Comparison of ENCODE assay signal across 8 cellular contexts in the genomic region with DNA sequence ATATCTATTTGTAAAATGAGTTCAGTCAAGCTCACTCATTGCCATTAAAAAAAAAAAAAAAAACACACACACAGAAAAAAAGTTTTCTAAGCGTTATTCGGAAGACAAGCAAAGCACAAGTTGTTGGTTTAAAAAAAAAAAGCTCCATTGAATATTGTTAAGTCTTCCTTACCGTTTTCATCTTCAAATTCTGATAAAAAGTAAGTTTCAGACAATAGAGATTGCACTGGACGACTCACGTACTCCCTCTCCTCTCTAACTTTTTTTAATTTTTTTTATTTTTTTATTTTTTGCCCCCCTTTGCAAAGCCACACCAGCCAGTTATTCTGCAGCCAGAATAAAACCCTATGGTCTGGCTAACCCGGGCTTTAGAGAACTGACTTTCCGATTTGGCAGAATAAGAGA. TPM values are rescaled to one million over a fixed set of nuclear protein-coding genes. Genes with fewer than 3 reads are reported as not detected.
A peak's percentile ranks its signal among the peaks of the same experiment; 100 is the strongest.
DNase-seq lines count a peak whose midpoint lies in the region; ATAC-seq, FAIRE-seq and TF ChIP-seq lines count a peak whose summit lies in the region.

No MANE protein-coding gene starts in this region.

- H2AFZ ChIP-seq in GM23338 = peak overlapping the region; percentile 75; the same call in 1 of the 2 replicates

- peaks cover 0 to 3% of the 10 kb centered on the region in 2 donors for H3K27me3 Mint-ChIP-seq in CD8-positive, alpha-beta memory T cell
- H3K27me3 Mint-ChIP-seq in GM23338 (ENCODE audit: insufficient read depth, low read depth, poor library complexity) = peaks cover 3% of the 10 kb centered on the region
- peaks cover 1% of the 10 kb centered on the region for H3K27me3 Mint-ChIP-seq in glutamatergic neuron (ENCODE audit: unreplicated experiment)
- peaks cover 2% of the 10 kb centered on the region for H3K27me3 Mint-ChIP-seq in activated CD4-positive, alpha-beta memory T cell treated with anti-CD3 and anti-CD28 coated beads for 36 hours

- TF ChIP-seq CTCF in GM23338 (conservative IDR thresholded peaks at IDR 0.05; ENCODE audit: low read depth in 2 of 2) (no peak), glutamatergic neuron (IDR thresholded peaks at IDR 0.05; ENCODE audit: partially characterized antibody, unreplicated experiment) (no peak)

- H3K27ac ChIP-seq in CD8-positive, alpha-beta memory T cell (ENCODE audit: low read depth, low read length) = peak overlapping the region; percentile 56
- H3K27ac ChIP-seq in GM23338 (ENCODE audit: low read depth) (peak overlapping the region; percentile 83), SJSA1 (no peak overlapping the region), small intestine (ENCODE audit: low read depth in 1 of 2, low read length in 1 of 2) (peak overlapping the region in 1 of 2 donors; percentile 67)

- peaks cover 20% of the 10 kb centered on the region for H3K4me1 ChIP-seq in CD8-positive, alpha-beta memory T cell (ENCODE audit: insufficient read depth, low read length)
- H3K4me1 ChIP-seq in GM23338 (ENCODE audit: insufficient read depth) (peaks cover 35% of the 10 kb centered on the region), SJSA1 (replicated peaks) (peaks cover 4% of the 10 kb centered on the region), small intestine (ENCODE audit: control insufficient read depth in 2 of 2, insufficient read depth in 1 of 2, low read depth in 1 of 2, low read length in 1 of 2) (no peaks in the 10 kb centered on the region)

- WGBS in small intestine, 3 donors = 0 to 3% (median 1%) methylated on average over 7 of the region's 7 CpGs

- no peaks in the 10 kb centered on the region for H3K36me3 ChIP-seq in CD8-positive, alpha-beta memory T cell (ENCODE audit: insufficient read depth, low read length)
- H3K36me3 ChIP-seq in GM23338 (ENCODE audit: insufficient read depth) = no peaks in the 10 kb centered on the region
- no peaks in the 10 kb centered on the region for H3K36me3 ChIP-seq in SJSA1
- no peaks in the 10 kb centered on the region for H3K36me3 ChIP-seq in small intestine (ENCODE audit: control insufficient read depth in 2 of 2, insufficient read depth in 2 of 2, low read length in 2 of 2)

- no peaks in the 10 kb centered on the region for H3K27me3 ChIP-seq in CD8-positive, alpha-beta memory T cell (ENCODE audit: insufficient read depth, low read length, poor library complexity, severe bottlenecking)
- H3K27me3 ChIP-seq in GM23338 (ENCODE audit: insufficient read depth) = peaks cover 8% of the 10 kb centered on the region; the same call in 1 of the 2 replicates
- H3K27me3 ChIP-seq in SJSA1 (replicated peaks) = no peaks in the 10 kb centered on the region
- H3K27me3 ChIP-seq in small intestine (ENCODE audit: control insufficient read depth in 2 of 2, insufficient read depth in 2 of 2, low read length in 2 of 2) = no peaks in the 10 kb centered on the region

- no peaks in the 10 kb centered on the region for H4K20me1 ChIP-seq in GM23338 (replicated peaks; ENCODE audit: insufficient read depth)

- H3K4me1 Mint-ChIP-seq in CD8-positive, alpha-beta memory T cell = peaks cover 6 to 18% (median 9%) of the 10 kb centered on the region in 3 donors
- peaks cover 17% of the 10 kb centered on the region; the same call in 2 of the 3 replicates for H3K4me1 Mint-ChIP-seq in GM23338
- H3K4me1 Mint-ChIP-seq in glutamatergic neuron (ENCODE audit: low read depth, unreplicated experiment) = peaks cover 16% of the 10 kb centered on the region
- H3K4me1 Mint-ChIP-seq in activated CD4-positive, alpha-beta memory T cell treated with anti-CD3 and anti-CD28 coated beads for 36 hours (ENCODE audit: low read depth) = peaks cover 8% of the 10 kb centered on the region

- no peaks in the 10 kb centered on the region for H3K9me3 Mint-ChIP-seq in CD8-positive, alpha-beta memory T cell
- H3K9me3 Mint-ChIP-seq in GM23338 (peaks cover 7% of the 10 kb centered on the region; the same call in 1 of the 3 replicates), glutamatergic neuron (ENCODE audit: unreplicated experiment) (no peaks in the 10 kb centered on the region)
- H3K9me3 Mint-ChIP-seq in activated CD4-positive, alpha-beta memory T cell treated with anti-CD3 and anti-CD28 coated beads for 36 hours = no peaks in the 10 kb centered on the region

- H3K4me3 ChIP-seq in CD8-positive, alpha-beta memory T cell (ENCODE audit: low read length) = peak overlapping the region; percentile 80
- H3K4me3 ChIP-seq in GM23338 = peak overlapping the region; percentile 66
- H3K4me3 ChIP-seq in SJSA1 = peak overlapping the region; percentile 46
- H3K4me3 ChIP-seq in small intestine (ENCODE audit: low read depth in 1 of 2, low read length in 2 of 2) = peak overlapping the region in 1 of 2 donors; percentile 70

- no peaks in the 10 kb centered on the region for H3K9me3 ChIP-seq in CD8-positive, alpha-beta memory T cell (ENCODE audit: low read length)
- H3K9me3 ChIP-seq in SJSA1 (replicated peaks) (no peaks in the 10 kb centered on the region), small intestine (ENCODE audit: control insufficient read depth, low read depth) (no peaks in the 10 kb centered on the region)

- peak overlapping the region; percentile 73 to 98 (median 91) for H3K27ac Mint-ChIP-seq in CD8-positive, alpha-beta memory T cell
- H3K27ac Mint-ChIP-seq in GM23338 = peak overlapping the region; percentile 81; the same call in 1 of the 2 replicates
- H3K27ac Mint-ChIP-seq in glutamatergic neuron (ENCODE audit: unreplicated experiment) = peak overlapping the region; percentile 3
- H3K27ac Mint-ChIP-seq in activated CD4-positive, alpha-beta memory T cell treated with anti-CD3 and anti-CD28 coated beads for 36 hours = no peak overlapping the region

- POLR2A ChIA-PET in CD8-positive, alpha-beta memory T cell (lab: Charles Lee) = interaction anchor here (1.3 to 3.6 kb wide), 3 partner anchors 82 to 446 kb away, joined by 7 to 21 read pairs (median 7); partner anchors contain the start of genes CENPK and PPWD1
- POLR2A ChIA-PET in activated CD4-positive, alpha-beta memory T cell treated with anti-CD3 and anti-CD28 coated beads for 36 hours (lab: Charles Lee) = interaction anchor here (0.5 to 1.2 kb wide), 3 partner anchors 26 to 443 kb away, joined by 3 read pairs; partner anchors contain the start of genes CENPK and PPWD1

- peak; percentile 22 for ATAC-seq in GM23338

- intact Hi-C loops in activated CD4-positive, alpha-beta memory T cell treated with anti-CD3 and anti-CD28 coated beads for 36 hours (cut with micrococcal nuclease) = loop anchor here (10.0 kb wide), 1 partner anchor 1256 kb away; no protein-coding TSS in a partner anchor

- FAIRE-seq in small intestine (lab: Jason Lieb, UNC) = no peak
- no peak for FAIRE-seq in frontal cortex (lab: Jason Lieb, UNC)

- 0 out of 2 replicates have a peak, but pooled peaks cover 2% of the 10 kb centered on the region for H3F3A ChIP-seq in GM23338 (replicated peaks; ENCODE audit: low read depth)

- H3K4me3 Mint-ChIP-seq in CD8-positive, alpha-beta memory T cell = no peak overlapping the region
- no peak overlapping the region for H3K4me3 Mint-ChIP-seq in GM23338
- H3K4me3 Mint-ChIP-seq in glutamatergic neuron (ENCODE audit: unreplicated experiment) = peak overlapping the region; percentile 91
- H3K4me3 Mint-ChIP-seq in activated CD4-positive, alpha-beta memory T cell treated with anti-CD3 and anti-CD28 coated beads for 36 hours = no peak overlapping the region

- peak in 1 of 5 donors; percentile 14 for DNase-seq in CD8-positive, alpha-beta memory T cell
- DNase-seq in GM23338 (ENCODE audit: low spot score) = no peak
- peak in 1 of 2 experiments; percentile 19 for DNase-seq in SJSA1 (ENCODE audit: low read depth in 1 of 2, low spot score in 2 of 2)
- no peak for DNase-seq in glutamatergic neuron
- DNase-seq in small intestine = peak; percentile 20
- no peak for DNase-seq in frontal cortex (ENCODE audit: low spot score in 2 of 2)
- no peak for DNase-seq in NCI-H2171 (lab: John Stamatoyannopoulos, UW)
- no peak for DNase-seq in activated CD4-positive, alpha-beta memory T cell treated with anti-CD3 and anti-CD28 coated beads for 36 hours

- peaks cover 0 to 14% (median 0%) of the 10 kb centered on the region in 3 donors for H3K36me3 Mint-ChIP-seq in CD8-positive, alpha-beta memory T cell
- H3K36me3 Mint-ChIP-seq in GM23338 (ENCODE audit: low read depth) (no peaks in the 10 kb centered on the region; the same call in 2 of the 3 replicates), glutamatergic neuron (ENCODE audit: unreplicated experiment) (no peaks in the 10 kb centered on the region)
- no peaks in the 10 kb centered on the region for H3K36me3 Mint-ChIP-seq in activated CD4-positive, alpha-beta memory T cell treated with anti-CD3 and anti-CD28 coated beads for 36 hours

- CTCF ChIA-PET in CD8-positive, alpha-beta memory T cell (lab: Charles Lee) = interaction anchor here (1.0 to 4.7 kb wide), 6 partner anchors 83 to 713 kb away, joined by 3 to 41 read pairs (median 4); partner anchors contain the start of genes CWC27 and SREK1IP1
- CTCF ChIA-PET in activated CD4-positive, alpha-beta memory T cell treated with anti-CD3 and anti-CD28 coated beads for 36 hours (lab: Charles Lee) = interaction anchor here (4.2 kb wide), 1 partner anchor 670 kb away, joined by 71 read pairs; no protein-coding TSS in a partner anchor

- no peaks in the 10 kb centered on the region for H3K9me2 ChIP-seq in GM23338 (ENCODE audit: insufficient read depth)

- peak overlapping the region; percentile 84 for H3K4me2 ChIP-seq in GM23338

- no peaks in the 10 kb centered on the region for H3K79me2 ChIP-seq in GM23338 (replicated peaks; ENCODE audit: insufficient read depth)

TF ChIP-seq in GM23338, 12 proteins besides CTCF, POLR2A, EP300 and RAD21 (continues in another document):
- TF ChIP-seq ZNF331 (CRISPR knock-in tag; IDR thresholded peaks at IDR 0.05; ENCODE audit: low read depth) = no peak

RNA-seq across cellular contexts. Expression of gene ADAMTS6, which starts 0.5 kb away (rescaled TPM):
- 1 to 10 TPM in 1 of 2 experiments, under 1 TPM in 1; 0.93 to 1.2 TPM for total RNA-seq in CD8-positive, alpha-beta memory T cell
- 0.23 TPM for polyA plus RNA-seq in CD8-positive, alpha-beta memory T cell
- 1.0 and 2.0 TPM in 2 replicates for total RNA-seq in GM23338 (2014; rRNA removed; shearing (Covaris generic))
- polyA plus RNA-seq in GM23338 (2016; fragmentation: Nextera tagmentation; extraction: Ambion mirVana) (0.61 and 0.78 TPM in 2 replicates), small intestine (under 1 TPM in 1 of 3 donors, not detected in 2; 0.28 TPM)
- total RNA-seq in SJSA1 (2014; rRNA removed; shearing (Covaris generic)) = 3.5 and 4.1 TPM in 2 replicates
- total RNA-seq in glutamatergic neuron (ENCODE audit: unreplicated experiment) (2.1 TPM), frontal cortex (15.5 TPM)
- total RNA-seq in activated CD4-positive, alpha-beta memory T cell treated with anti-CD3 and anti-CD28 coated beads for 36 hours = under 1 TPM; 0.44 to 0.45 TPM
